ENCODE assay signal across 26 cellular contexts in genomic region chr13:45897562-45897961, GRCh38. TPM values are rescaled to one million over a fixed set of nuclear protein-coding genes. Genes with fewer than 3 reads are reported as not detected.
"Had no signal": no experiment of that assay in that cellular context is flagged by ENCODE, and none has a peak within 500 bp of the region (broad histone marks: within the 10 kb centered on the region; RNA-seq: fewer than 3 reads in every experiment).

No MANE protein-coding gene starts in this region.

- H3K4me3 ChIP-seq: coronary artery, dorsolateral prefrontal cortex, esophagus squamous epithelium, gastrocnemius medialis, heart right ventricle, left lung, lung had no signal

- ATAC-seq: esophagus mucosa; gastrocnemius medialis; heart right ventricle; left cardiac atrium; left lung; left ventricle myocardium superior; naive thymus-derived CD4-positive, alpha-beta T cell had no signal

- H3K27ac ChIP-seq: coronary artery, dorsolateral prefrontal cortex, epithelial cell of prostate, esophagus squamous epithelium, gastrocnemius medialis, heart right ventricle, left lung had no signal

- H3K36me3 ChIP-seq: esophagus squamous epithelium, gastrocnemius medialis, heart right ventricle, left lung had no signal

- H3K9me3 ChIP-seq: esophagus squamous epithelium, gastrocnemius medialis, heart right ventricle, left lung had no signal

- H3K4me3 Mint-ChIP-seq: memory B cell; naive thymus-derived CD4-positive, alpha-beta T cell had no signal

- H3K27ac Mint-ChIP-seq: memory B cell had no signal

- H3K36me3 Mint-ChIP-seq: memory B cell had no signal

- H3K4me1 ChIP-seq: esophagus squamous epithelium, heart right ventricle, left lung had no signal

- DNase-seq: dermis blood vessel endothelial cell; dorsolateral prefrontal cortex; effector CD4-positive, alpha-beta T cell; effector memory CD4-positive, alpha-beta T cell; erythroblast; esophagus squamous epithelium; foreskin fibroblast; foreskin melanocyte; gastrocnemius medialis; glutamatergic neuron; head of caudate nucleus; heart right ventricle; hippocampal formation; left cardiac atrium; left lung; left ventricle myocardium superior; mammary epithelial cell; mesendoderm; midbrain; naive thymus-derived CD4-positive, alpha-beta T cell had no signal

RNA-seq across cellular contexts. Expression of gene SIAH3, which starts 46.0 kb away (rescaled TPM):
- total RNA-seq: dermis blood vessel endothelial cell, gastrocnemius medialis, glomerular endothelial cell, left cardiac atrium, left ventricle myocardium superior had no signal
